Comparison of ENCODE assay signal across 10 cellular contexts in the genomic region with DNA sequence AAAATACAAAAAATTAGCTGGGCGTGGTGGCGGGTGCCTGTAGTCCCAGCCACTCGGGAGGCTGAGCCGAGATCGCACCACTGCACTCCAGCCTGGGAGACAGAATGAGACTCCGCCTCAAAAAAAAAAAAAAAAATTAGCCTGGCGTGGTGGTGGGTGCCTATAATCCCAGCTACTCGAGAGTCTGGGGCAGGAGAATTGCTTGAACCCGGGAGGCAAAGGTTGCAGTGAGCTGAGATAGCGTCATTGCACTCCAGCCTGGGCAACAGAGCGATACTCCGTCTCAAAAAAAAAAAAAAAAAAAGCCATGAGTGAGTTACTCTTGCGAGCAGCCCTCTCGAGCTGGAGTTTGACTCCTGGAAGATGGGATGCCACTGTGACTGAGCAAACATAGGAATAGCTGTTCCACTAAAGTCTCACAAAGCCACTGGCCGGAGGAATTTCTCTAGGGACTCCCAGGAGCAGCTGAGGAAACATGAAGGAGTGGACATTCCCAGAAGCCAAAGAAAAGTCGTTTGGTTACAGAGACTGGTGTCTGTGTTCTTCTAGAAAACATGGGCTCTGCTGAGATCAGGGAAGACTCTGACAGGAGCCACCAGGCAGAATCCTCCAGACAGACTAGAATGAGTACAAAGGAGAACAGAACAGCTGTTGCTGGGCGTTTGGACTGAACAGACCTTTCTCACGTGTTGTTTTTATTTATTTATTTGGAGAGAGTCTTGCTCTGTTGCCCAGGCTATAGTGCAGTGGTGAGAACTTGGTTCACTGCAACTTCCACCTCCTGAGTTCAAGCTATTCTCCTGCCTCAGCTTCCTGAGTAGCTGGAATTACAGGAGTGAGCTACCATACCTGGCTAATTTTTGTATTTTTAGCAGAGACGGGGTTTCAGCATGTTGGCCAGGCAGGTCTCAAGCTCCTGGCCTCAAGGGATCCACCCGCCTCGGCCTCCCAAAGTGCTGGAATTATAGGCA. TPM values are rescaled to one million over a fixed set of nuclear protein-coding genes. Genes with fewer than 3 reads are reported as not detected.
DNase-seq lines count a peak whose midpoint lies in the region; ATAC-seq lines count a peak whose summit lies in the region.
"Had no signal": no experiment of that assay in that cellular context is flagged by ENCODE, and none has a peak within 500 bp of the region (broad histone marks: within the 10 kb centered on the region; RNA-seq: fewer than 3 reads in every experiment).

No MANE protein-coding gene starts in this region.

- peaks cover 12% of the 10 kb centered on the region for H3K4me1 Mint-ChIP-seq in activated T-helper 17 cell treated with anti-CD3 and anti-CD28 coated beads, Interleukin-2, amount 50 U/mL, for 72 hours

- no peaks in the 10 kb centered on the region for H3K9me3 Mint-ChIP-seq in activated T-helper 17 cell treated with anti-CD3 and anti-CD28 coated beads, Interleukin-2, amount 50 U/mL, for 72 hours
- H3K9me3 Mint-ChIP-seq: activated naive CD8-positive, alpha-beta T cell treated with anti-CD3 and anti-CD28 coated beads for 36 hours; naive B cell had no signal

- no peaks in the 10 kb centered on the region for H3K27me3 Mint-ChIP-seq in activated T-helper 17 cell treated with anti-CD3 and anti-CD28 coated beads, Interleukin-2, amount 50 U/mL, for 72 hours
- H3K27me3 Mint-ChIP-seq: activated naive CD8-positive, alpha-beta T cell treated with anti-CD3 and anti-CD28 coated beads for 36 hours; naive B cell had no signal

- no peaks in the 10 kb centered on the region for H3K36me3 Mint-ChIP-seq in activated T-helper 17 cell treated with anti-CD3 and anti-CD28 coated beads, Interleukin-2, amount 50 U/mL, for 72 hours (ENCODE audit: low read depth)
- H3K36me3 Mint-ChIP-seq: activated naive CD8-positive, alpha-beta T cell treated with anti-CD3 and anti-CD28 coated beads for 36 hours; naive B cell had no signal

- no peak for ATAC-seq in activated T-helper 17 cell treated with anti-CD3 and anti-CD28 coated beads, Interleukin-2, amount 50 U/mL, for 72 hours (replicated peaks)
- ATAC-seq in HG03521 (IDR thresholded peaks at IDR 0.05; ENCODE audit: unreplicated experiment) = no peak
- ATAC-seq in HG03442 (IDR thresholded peaks at IDR 0.05; ENCODE audit: unreplicated experiment) = no peak

- H3K4me3 Mint-ChIP-seq in activated T-helper 17 cell treated with anti-CD3 and anti-CD28 coated beads, Interleukin-2, amount 50 U/mL, for 72 hours = peak overlapping the region; percentile 56

- peak overlapping the region; percentile 61 for H3K27ac Mint-ChIP-seq in activated T-helper 17 cell treated with anti-CD3 and anti-CD28 coated beads, Interleukin-2, amount 50 U/mL, for 72 hours

- DNase-seq in AG08395 (ENCODE audit: low spot score) (peak; percentile 15), hepatic stellate cell (ENCODE audit: low spot score) (peak; percentile 68), pons (ENCODE audit: low spot score) (peak; percentile 17), NCI-H2171 treated with DMSO at 0.1 percent for 48 hours (lab: John Stamatoyannopoulos, UW) (no peak), D341Med (ENCODE audit: low spot score) (no peak)
- DNase-seq: activated naive CD8-positive, alpha-beta T cell treated with anti-CD3 and anti-CD28 coated beads for 36 hours; naive B cell had no signal

RNA-seq across cellular contexts. Expression of gene MYH9, which starts 32.4 kb away (rescaled TPM):
- 100 to 1,000 TPM; 782 to 800 TPM for total RNA-seq in activated T-helper 17 cell treated with anti-CD3 and anti-CD28 coated beads, Interleukin-2, amount 50 U/mL, for 72 hours

Comparison
In these comparisons a context has a peak if more than half of its experiments do, and no peak if none do; other contexts are left out.
1. DNase-seq: peak in AG08395 (single experiment), hepatic stellate cell (single experiment) and pons (single experiment); none in NCI-H2171 treated with DMSO at 0.1 percent for 48 hours (single experiment) and D341Med (single experiment).